ENCODE assay signal across 11 cellular contexts in genomic region chr11:114135737-114136151, GRCh38.
DNase-seq lines count a peak whose midpoint lies in the region; ATAC-seq, FAIRE-seq and TF ChIP-seq lines count a peak whose summit lies in the region.
"Had no signal": no experiment of that assay in that cellular context is flagged by ENCODE, and none has a peak within 500 bp of the region (broad histone marks: within the 10 kb centered on the region; RNA-seq: fewer than 3 reads in every experiment).

No MANE protein-coding gene starts in this region.

- DNase-seq in HFFc6, result peak; percentile 66
- peak; percentile 82 for DNase-seq in astrocyte of the cerebellum (ENCODE audit: low read depth)
- DNase-seq in immature natural killer cell, result no peak
- no peak for DNase-seq in suprapubic skin (ENCODE audit: low spot score in 2 of 2)
- no peak for DNase-seq in effector CD4-positive, alpha-beta T cell
- no peak for DNase-seq in dedifferentiated amniotic fluid mesenchymal stem cell (ENCODE audit: extremely low spot score)
- no peak for DNase-seq in GM12891 (ENCODE audit: insufficient read length, low spot score)
- DNase-seq: activated T-cell treated with anti-CD3 and anti-CD28 coated beads, Interleukin-2, amount 50 U/mL, for 72 hours; T-helper 1 cell had no signal

- no peak overlapping the region for H3K4me3 Mint-ChIP-seq in HFFc6
- H3K4me3 Mint-ChIP-seq in immature natural killer cell, result peak overlapping the region in 3 of 5 donors; percentile 14 to 64 (median 53)
- H3K4me3 Mint-ChIP-seq: activated T-cell treated with anti-CD3 and anti-CD28 coated beads, Interleukin-2, amount 50 U/mL, for 72 hours; nephron had no signal

- TF ChIP-seq EP300 in suprapubic skin (IDR thresholded peaks at IDR 0.05), result no peak

- TF ChIP-seq CTCF in HFFc6 (IDR thresholded peaks at IDR 0.05) (no peak), astrocyte of the cerebellum (IDR thresholded peaks at IDR 0.05; ENCODE audit: low read depth, low read length, missing control alignments) (no peak), suprapubic skin (IDR thresholded peaks at IDR 0.05) (no peak)

- TF ChIP-seq POLR2A in suprapubic skin (IDR thresholded peaks at IDR 0.05) (no peak), GM12891 (IDR thresholded peaks at IDR 0.05; ENCODE audit: low read depth, low read length) (no peak)

- WGBS in suprapubic skin, result 73% methylated on average over 4 of the region's 4 CpGs

- no peak for ATAC-seq in HG03139 (IDR thresholded peaks at IDR 0.05; ENCODE audit: unreplicated experiment)
- ATAC-seq: activated T-cell treated with anti-CD3 and anti-CD28 coated beads, Interleukin-2, amount 50 U/mL, for 72 hours had no signal

- H3K4me3 ChIP-seq in astrocyte of the cerebellum (ENCODE audit: low read depth, low read length) (no peak overlapping the region), suprapubic skin (no peak overlapping the region)

- in situ Hi-C loops in astrocyte of the cerebellum (cut with HindIII; ENCODE audit: low sequenced_read_pairs), result no loop called here

- H3K4me1 Mint-ChIP-seq in HFFc6 (ENCODE audit: low read depth) (peaks cover 71% of the 10 kb centered on the region), immature natural killer cell (peaks cover 95 to 100% of the 10 kb centered on the region in 2 donors)

- H3K9me3 Mint-ChIP-seq in HFFc6 (no peaks in the 10 kb centered on the region), immature natural killer cell (no peaks in the 10 kb centered on the region)
- H3K9me3 Mint-ChIP-seq: activated T-cell treated with anti-CD3 and anti-CD28 coated beads, Interleukin-2, amount 50 U/mL, for 72 hours; nephron had no signal

- H3K9me3 ChIP-seq in suprapubic skin, result no peaks in the 10 kb centered on the region

- H3K4me1 ChIP-seq in suprapubic skin, result peaks cover 88% of the 10 kb centered on the region

- H3K27ac Mint-ChIP-seq in HFFc6 (peak overlapping the region; percentile 82), immature natural killer cell (peak overlapping the region; percentile 1 to 92 (median 87))
- H3K27ac Mint-ChIP-seq: activated T-cell treated with anti-CD3 and anti-CD28 coated beads, Interleukin-2, amount 50 U/mL, for 72 hours; nephron had no signal

- H3K36me3 Mint-ChIP-seq in HFFc6 (ENCODE audit: low read depth), result no peaks in the 10 kb centered on the region
- peaks cover 0 to 8% (median under 1%) of the 10 kb centered on the region in 3 donors for H3K36me3 Mint-ChIP-seq in immature natural killer cell

- peaks cover 20% of the 10 kb centered on the region for H3K36me3 ChIP-seq in suprapubic skin

- peak overlapping the region; percentile 66 for H3K27ac ChIP-seq in suprapubic skin

- no peak for FAIRE-seq in GM12891 (lab: Jason Lieb, UNC)

- H3K27me3 Mint-ChIP-seq in HFFc6 (ENCODE audit: insufficient read depth), result peaks cover 22% of the 10 kb centered on the region
- peaks cover 0 to 7% (median 3%) of the 10 kb centered on the region in 3 donors for H3K27me3 Mint-ChIP-seq in immature natural killer cell (ENCODE audit: low read depth in 3 of 3)

- H3K27me3 ChIP-seq in suprapubic skin, result no peaks in the 10 kb centered on the region

TF ChIP-seq in GM12891, 5 proteins besides CTCF, POLR2A, EP300 and RAD21:
- TF ChIP-seq POU2F2 (IDR thresholded peaks at IDR 0.05; ENCODE audit: low read depth, low read length) (no peak), POLR2AphosphoS5 (IDR thresholded peaks at IDR 0.05; ENCODE audit: low read depth, low read length) (no peak), TAF1 (IDR thresholded peaks at IDR 0.05; ENCODE audit: low read depth, low read length) (no peak), SPI1 (IDR thresholded peaks at IDR 0.05; ENCODE audit: low read depth, low read length) (no peak), PAX5 (IDR thresholded peaks at IDR 0.05; ENCODE audit: insufficient read depth, low read length, severe bottlenecking) (no peak)

Comparison
In these comparisons a context has a peak if more than half of its experiments do, and no peak if none do; other contexts are left out.
1. DNase-seq: peak in HFFc6 (single experiment) and astrocyte of the cerebellum (single experiment); none in immature natural killer cell (0 of 3), suprapubic skin (0 of 2), effector CD4-positive, alpha-beta T cell (single experiment), dedifferentiated amniotic fluid mesenchymal stem cell (single experiment) and GM12891 (single experiment).